ENCODE assay signal across 7 cellular contexts in the genomic region with DNA sequence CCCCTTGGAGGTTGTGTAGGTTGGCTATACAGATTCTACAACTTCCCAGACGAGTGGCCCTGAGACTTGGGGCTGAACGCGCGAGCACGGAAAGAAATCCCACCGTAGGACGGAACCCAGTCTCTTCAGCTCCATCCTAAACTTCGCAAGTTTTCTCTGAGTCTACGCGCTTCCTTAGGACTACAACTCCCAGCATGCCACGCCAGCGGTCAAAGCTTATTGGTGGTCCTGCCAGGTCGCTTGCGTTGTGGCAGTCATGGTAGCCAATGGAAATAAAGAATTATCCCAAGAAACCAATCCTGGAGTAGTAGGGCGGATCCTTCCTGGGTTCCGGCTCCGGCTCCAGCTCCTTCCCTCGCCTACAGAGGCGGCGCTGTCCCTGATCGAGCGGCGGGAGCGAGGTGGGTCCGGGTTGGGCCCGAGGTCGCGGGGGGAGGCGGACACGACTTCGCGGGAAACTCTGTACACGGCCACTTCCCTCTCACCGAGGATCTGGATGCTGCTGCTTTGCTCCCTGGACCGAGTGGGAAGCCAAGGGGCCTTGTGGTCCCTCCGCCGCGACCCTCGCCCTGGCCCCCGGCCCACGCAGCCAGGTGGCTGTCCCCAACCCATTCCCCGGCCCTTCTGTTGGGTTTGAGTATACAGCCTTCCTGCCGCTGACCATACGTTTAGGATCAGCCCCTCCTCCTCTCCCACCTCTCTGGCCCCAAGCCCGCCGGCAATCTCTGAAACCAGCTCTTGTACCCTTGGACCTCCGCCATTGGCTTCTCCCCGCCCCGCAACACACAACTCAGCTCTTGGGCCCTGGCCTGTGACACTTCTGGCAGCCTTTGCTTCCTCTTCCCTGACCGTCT. TPM values are rescaled to one million over a fixed set of nuclear protein-coding genes. Genes with fewer than 3 reads are reported as not detected.
DNase-seq lines count a peak whose midpoint lies in the region; ATAC-seq and TF ChIP-seq lines count a peak whose summit lies in the region.

A gene with protein sequence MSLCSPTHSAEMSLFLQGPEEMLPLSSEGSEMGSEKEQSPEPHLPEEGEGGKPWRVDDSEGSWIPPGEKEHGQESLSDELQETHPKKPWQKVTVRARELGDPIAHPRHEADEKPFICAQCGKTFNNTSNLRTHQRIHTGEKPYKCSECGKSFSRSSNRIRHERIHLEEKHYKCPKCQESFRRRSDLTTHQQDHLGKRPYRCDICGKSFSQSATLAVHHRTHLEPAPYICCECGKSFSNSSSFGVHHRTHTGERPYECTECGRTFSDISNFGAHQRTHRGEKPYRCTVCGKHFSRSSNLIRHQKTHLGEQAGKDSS (plus strand): TSS at position 357 of the 854 bp plus-strand sequence. CDS start 3,046 bp downstream, outside the sequence.

- peak; percentile 68 to 82 for DNase-seq in NCI-H187 (lab: John Stamatoyannopoulos, UW)
- DNase-seq in T-helper 22 cell (ENCODE audit: low read depth) = peak; percentile 85
- DNase-seq in astrocyte of the cerebellum (ENCODE audit: low read depth) = peak; percentile 95
- peak; percentile 96 for DNase-seq in hepatocyte (ENCODE audit: low spot score)
- DNase-seq in renal cortical epithelial cell (ENCODE audit: low read depth) = peak; percentile 97

- peak within 1 kb of the TSS; percentile 36 for H3K27ac ChIP-seq in hepatocyte

- WGBS in hepatocyte (ENCODE audit: low lambda C conversion rate, missing lambda C conversion rate) = 1% methylated on average over 38 of the region's 50 CpGs

- H2AFZ ChIP-seq in hepatocyte = peak within 1 kb of the TSS; percentile 88

- H3K9me2 ChIP-seq in hepatocyte (replicated peaks; ENCODE audit: insufficient read depth) = no peaks in the 10 kb centered on the region

- H4K20me1 ChIP-seq in hepatocyte (ENCODE audit: insufficient read depth, poor library complexity, severe bottlenecking) = no peaks in the 10 kb centered on the region

- H3K27me3 ChIP-seq in hepatocyte = no peaks in the 10 kb centered on the region

- ATAC-seq in GM18502 (IDR thresholded peaks at IDR 0.05; ENCODE audit: poor library complexity, unreplicated experiment) (peak; percentile 94), HG02943 (IDR thresholded peaks at IDR 0.05; ENCODE audit: low read depth, unreplicated experiment) (peak; percentile 93)

- H3K9me3 ChIP-seq in hepatocyte (ENCODE audit: low read depth) = no peaks in the 10 kb centered on the region

- TF ChIP-seq CTCF in astrocyte of the cerebellum (IDR thresholded peaks at IDR 0.05; ENCODE audit: low read depth, low read length, missing control alignments) (peak; percentile 64), hepatocyte (IDR thresholded peaks at IDR 0.05; ENCODE audit: poor library complexity) (peak; percentile 52)

- peak within 1 kb of the TSS; percentile 90 for H3K4me2 ChIP-seq in hepatocyte

- peaks cover 4% of the 10 kb centered on the region for H3K4me1 ChIP-seq in hepatocyte (ENCODE audit: insufficient read depth)

- in situ Hi-C loops in astrocyte of the cerebellum (cut with HindIII; ENCODE audit: low sequenced_read_pairs) = no loop called here

- H3K79me2 ChIP-seq in hepatocyte = peaks cover 15% of the 10 kb centered on the region

- no peaks in the 10 kb centered on the region for H3K36me3 ChIP-seq in hepatocyte (replicated peaks; ENCODE audit: insufficient read depth, low read depth)

- H3K4me3 ChIP-seq in astrocyte of the cerebellum (ENCODE audit: low read depth, low read length) = peak within 1 kb of the TSS; percentile 70
- peak within 1 kb of the TSS; percentile 62 for H3K4me3 ChIP-seq in hepatocyte

RNA-seq across cellular contexts. Expression of the gene that starts here (rescaled TPM):
- total RNA-seq in hepatocyte (8.6 and 13.2 TPM in 2 replicates), renal cortical epithelial cell (6.3 and 14.5 TPM in 2 replicates)
- 6.9 and 8.7 TPM in 2 replicates for polyA plus RNA-seq in hepatocyte

Comparison
In these comparisons a context has a peak if more than half of its experiments do, and no peak if none do; other contexts are left out.
1. Peak in every context shown above with its lines: DNase-seq, ATAC-seq, H3K4me3 ChIP-seq and H3K27ac ChIP-seq.